17 cellular contexts compared by ENCODE assay signal in the genomic region with DNA sequence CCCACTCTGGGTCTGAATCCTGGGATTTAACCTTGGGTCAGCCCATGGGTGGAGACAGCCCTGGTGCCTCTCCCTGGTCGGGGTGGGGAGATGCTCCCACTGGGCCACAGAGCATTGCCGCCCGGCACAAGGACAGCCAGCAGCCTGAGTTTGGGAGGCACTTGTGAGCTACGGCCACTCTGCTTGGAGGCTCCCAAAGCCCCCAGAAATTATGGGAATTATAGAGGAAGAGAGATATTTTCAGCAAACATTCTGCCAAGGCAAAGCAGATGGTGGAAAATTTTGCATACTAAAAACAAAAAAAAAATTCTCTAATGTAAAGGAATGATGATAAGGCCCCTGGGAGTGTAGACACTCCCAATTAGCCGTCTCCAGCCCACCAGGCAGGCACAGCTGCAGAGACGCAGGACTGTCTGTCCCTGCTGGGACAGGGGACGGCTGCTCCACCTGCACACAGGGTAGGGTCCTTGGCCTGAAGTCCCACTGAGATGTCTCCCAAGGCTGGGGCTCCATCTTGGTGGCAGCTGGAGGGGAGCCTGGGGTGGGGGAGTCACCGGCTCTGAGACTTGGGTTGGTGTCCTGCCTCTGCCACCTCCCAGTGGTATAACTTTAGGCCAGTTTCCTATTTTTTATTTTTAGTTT. TPM values are rescaled to one million over a fixed set of nuclear protein-coding genes. Genes with fewer than 3 reads are reported as not detected.
"Had no signal": no experiment of that assay in that cellular context is flagged by ENCODE, and none has a peak within 500 bp of the region (broad histone marks: within the 10 kb centered on the region; RNA-seq: fewer than 3 reads in every experiment).

No MANE protein-coding gene starts in this region.

- H3K36me3 ChIP-seq: left lung, prostate gland, upper lobe of right lung had no signal

- H3K4me1 Mint-ChIP-seq: activated B cell treated with CpG ODN at 0.5 μM for 24 hours; activated T-helper 17 cell treated with anti-CD3 and anti-CD28 coated beads, Interleukin-2, amount 50 U/mL, for 72 hours; T-cell had no signal

- ATAC-seq: activated CD8-positive, alpha-beta T cell treated with anti-CD3 and anti-CD28 coated beads for 36 hours; activated T-helper 17 cell treated with anti-CD3 and anti-CD28 coated beads, Interleukin-2, amount 50 U/mL, for 72 hours; left lung; SK-N-SH treated with all-trans-retinoic acid at 6 μM for 48 hours; T-cell; upper lobe of right lung had no signal

- DNase-seq: activated B cell treated with CpG ODN at 0.5 μM for 24 hours; activated CD4-positive, alpha-beta T cell treated with anti-CD3 and anti-CD28 coated beads for 48 hours; activated CD8-positive, alpha-beta T cell treated with anti-CD3 and anti-CD28 coated beads for 36 hours; activated naive CD4-positive, alpha-beta T cell treated with Interleukin-2 at 50 U/mL for 16 hours; activated T-cell treated with anti-CD3 and anti-CD28 coated beads, Interleukin-2, amount 50 U/mL, for 1 hour; dermis blood vessel endothelial cell; islet precursor cell; stimulated activated CD4-positive, alpha-beta T cell treated with anti-CD3 and anti-CD28 coated beads, Interleukin-4, amount 100 ng/mL, for 1 hour; stomach; T-cell had no signal

- H3K4me1 ChIP-seq: prostate gland, upper lobe of right lung had no signal

- H3K4me3 Mint-ChIP-seq: activated B cell treated with CpG ODN at 0.5 μM for 24 hours; activated CD8-positive, alpha-beta T cell treated with anti-CD3 and anti-CD28 coated beads for 36 hours; activated T-helper 17 cell treated with anti-CD3 and anti-CD28 coated beads, Interleukin-2, amount 50 U/mL, for 72 hours; T-cell had no signal

- H3K36me3 Mint-ChIP-seq: T-cell had no signal

- H3K27me3 Mint-ChIP-seq: activated B cell treated with CpG ODN at 0.5 μM for 24 hours; activated CD8-positive, alpha-beta T cell treated with anti-CD3 and anti-CD28 coated beads for 36 hours; activated T-helper 17 cell treated with anti-CD3 and anti-CD28 coated beads, Interleukin-2, amount 50 U/mL, for 72 hours; T-cell had no signal

- H3K27me3 ChIP-seq: left lung, stomach, upper lobe of right lung had no signal

- H3K4me3 ChIP-seq: left lung, prostate gland, skin epidermis, stomach, upper lobe of right lung had no signal

- H3K27ac Mint-ChIP-seq: activated B cell treated with CpG ODN at 0.5 μM for 24 hours; activated CD8-positive, alpha-beta T cell treated with anti-CD3 and anti-CD28 coated beads for 36 hours; activated T-helper 17 cell treated with anti-CD3 and anti-CD28 coated beads, Interleukin-2, amount 50 U/mL, for 72 hours; T-cell had no signal

- H3K9me3 ChIP-seq: left lung, prostate gland, stomach, upper lobe of right lung had no signal

- H3K27ac ChIP-seq: left lung, prostate gland, skin epidermis, stomach, upper lobe of right lung had no signal

- H3K9me3 Mint-ChIP-seq: activated B cell treated with CpG ODN at 0.5 μM for 24 hours; activated CD8-positive, alpha-beta T cell treated with anti-CD3 and anti-CD28 coated beads for 36 hours; activated T-helper 17 cell treated with anti-CD3 and anti-CD28 coated beads, Interleukin-2, amount 50 U/mL, for 72 hours had no signal

RNA-seq across cellular contexts. Expression of a gene that starts 46.3 kb away (rescaled TPM):
- total RNA-seq: activated B cell treated with CpG ODN at 0.5 μM for 24 hours; activated CD8-positive, alpha-beta T cell treated with anti-CD3 and anti-CD28 coated beads for 36 hours; fibroblast of villous mesenchyme had no signal
